In the genomic region with DNA sequence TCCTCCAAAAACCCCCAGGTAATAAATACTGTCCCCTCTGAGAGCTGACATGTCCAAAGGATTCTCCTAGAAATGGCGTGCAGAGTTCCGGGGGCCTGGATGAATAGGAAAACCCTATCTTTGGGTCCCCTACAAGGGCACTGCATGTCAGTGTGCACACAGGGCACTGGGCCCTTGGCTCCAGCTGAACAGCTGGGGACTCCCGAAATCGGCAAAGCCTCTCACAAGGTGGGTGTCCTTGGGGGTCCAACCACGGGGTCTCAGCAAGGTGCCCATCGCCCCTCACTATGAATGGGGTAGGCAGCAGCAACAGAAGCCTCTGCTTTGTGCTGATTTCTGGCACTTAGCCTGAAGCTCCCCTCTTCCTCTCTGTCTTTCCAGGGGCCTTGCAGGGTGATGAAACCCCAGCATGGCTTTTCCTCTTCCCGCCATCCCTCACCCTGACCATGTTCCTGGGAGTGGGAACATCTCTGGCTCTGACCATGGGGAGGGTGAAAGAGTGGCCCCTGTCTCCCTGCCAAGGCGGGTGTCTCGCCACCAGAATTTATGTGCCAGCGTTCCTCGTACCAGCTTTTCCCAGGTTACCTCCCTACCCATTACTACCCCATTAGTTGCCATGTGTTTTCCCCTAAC, we compare ENCODE assay signal across 18 cellular contexts. TPM values are rescaled to one million over a fixed set of nuclear protein-coding genes. Genes with fewer than 3 reads are reported as not detected.
"Had no signal": no experiment of that assay in that cellular context is flagged by ENCODE, and none has a peak within 500 bp of the region (broad histone marks: within the 10 kb centered on the region; RNA-seq: fewer than 3 reads in every experiment).

No MANE protein-coding gene starts in this region.

- H3K4me3 Mint-ChIP-seq: activated naive CD4-positive, alpha-beta T cell treated with anti-CD3 and anti-CD28 coated beads, Interleukin-2, amount 50 U/mL, for 24 hours; naive thymus-derived CD4-positive, alpha-beta T cell had no signal

- H3K9me3 Mint-ChIP-seq: activated naive CD4-positive, alpha-beta T cell treated with anti-CD3 and anti-CD28 coated beads, Interleukin-2, amount 50 U/mL, for 24 hours; naive thymus-derived CD4-positive, alpha-beta T cell had no signal

- H3K9me3 ChIP-seq: ascending aorta, left ventricle myocardium inferior, tibial nerve, uterus had no signal

- H3K36me3 ChIP-seq: ascending aorta, left ventricle myocardium inferior, tibial nerve, uterus, WERI-Rb-1 had no signal

- H3K4me3 ChIP-seq: ascending aorta, left ventricle myocardium inferior, tibial nerve, uterus had no signal

- H3K36me3 Mint-ChIP-seq: activated naive CD4-positive, alpha-beta T cell treated with anti-CD3 and anti-CD28 coated beads, Interleukin-2, amount 50 U/mL, for 24 hours; naive thymus-derived CD4-positive, alpha-beta T cell had no signal

- H3K27ac ChIP-seq: ascending aorta, epithelial cell of prostate, foreskin keratinocyte, left ventricle myocardium inferior, tibial nerve, uterus, WERI-Rb-1 had no signal

- H3K27ac Mint-ChIP-seq: activated naive CD4-positive, alpha-beta T cell treated with anti-CD3 and anti-CD28 coated beads, Interleukin-2, amount 50 U/mL, for 24 hours; naive thymus-derived CD4-positive, alpha-beta T cell had no signal

- DNase-seq: activated CD4-positive, alpha-beta T cell treated with anti-CD3 and anti-CD28 coated beads, Interleukin-2, amount 50 U/mL, for 4 hours; activated gamma-delta T cell; foreskin keratinocyte; kidney glomerular epithelial cell; left ventricle myocardium inferior; naive thymus-derived CD4-positive, alpha-beta T cell; posterior cingulate gyrus; stimulated activated CD4-positive, alpha-beta T cell treated with anti-CD3 and anti-CD28 coated beads, Interleukin-2, amount 100 ng/mL, for 24 hours; stimulated activated naive CD8-positive, alpha-beta T cell treated with anti-CD3 and anti-CD28 coated beads, Interleukin-15, Interleukin-2, amounts not matched to agents 100 U/mL and 50 U/mL, for 24 hours; SW 1271; T-helper 2 cell; uterus; WERI-Rb-1 had no signal

- H3K4me1 ChIP-seq: ascending aorta, foreskin keratinocyte, tibial nerve, uterus had no signal

- H3K4me1 Mint-ChIP-seq: activated naive CD4-positive, alpha-beta T cell treated with anti-CD3 and anti-CD28 coated beads, Interleukin-2, amount 50 U/mL, for 24 hours had no signal

- ATAC-seq: stimulated activated naive CD8-positive, alpha-beta T cell treated with anti-CD3 and anti-CD28 coated beads, Interleukin-15, Interleukin-2, amounts not matched to agents 100 U/mL and 50 U/mL, for 24 hours had no signal

- H3K27me3 ChIP-seq: ascending aorta, uterus had no signal

RNA-seq across cellular contexts. Expression of a gene that starts 46.0 kb away (rescaled TPM):
- total RNA-seq: ascending aorta, dermis microvascular lymphatic vessel endothelial cell, foreskin keratinocyte had no signal
- polyA plus RNA-seq: naive thymus-derived CD4-positive, alpha-beta T cell had no signal
